ENCODE assay signal across 8 cellular contexts in the genomic region with DNA sequence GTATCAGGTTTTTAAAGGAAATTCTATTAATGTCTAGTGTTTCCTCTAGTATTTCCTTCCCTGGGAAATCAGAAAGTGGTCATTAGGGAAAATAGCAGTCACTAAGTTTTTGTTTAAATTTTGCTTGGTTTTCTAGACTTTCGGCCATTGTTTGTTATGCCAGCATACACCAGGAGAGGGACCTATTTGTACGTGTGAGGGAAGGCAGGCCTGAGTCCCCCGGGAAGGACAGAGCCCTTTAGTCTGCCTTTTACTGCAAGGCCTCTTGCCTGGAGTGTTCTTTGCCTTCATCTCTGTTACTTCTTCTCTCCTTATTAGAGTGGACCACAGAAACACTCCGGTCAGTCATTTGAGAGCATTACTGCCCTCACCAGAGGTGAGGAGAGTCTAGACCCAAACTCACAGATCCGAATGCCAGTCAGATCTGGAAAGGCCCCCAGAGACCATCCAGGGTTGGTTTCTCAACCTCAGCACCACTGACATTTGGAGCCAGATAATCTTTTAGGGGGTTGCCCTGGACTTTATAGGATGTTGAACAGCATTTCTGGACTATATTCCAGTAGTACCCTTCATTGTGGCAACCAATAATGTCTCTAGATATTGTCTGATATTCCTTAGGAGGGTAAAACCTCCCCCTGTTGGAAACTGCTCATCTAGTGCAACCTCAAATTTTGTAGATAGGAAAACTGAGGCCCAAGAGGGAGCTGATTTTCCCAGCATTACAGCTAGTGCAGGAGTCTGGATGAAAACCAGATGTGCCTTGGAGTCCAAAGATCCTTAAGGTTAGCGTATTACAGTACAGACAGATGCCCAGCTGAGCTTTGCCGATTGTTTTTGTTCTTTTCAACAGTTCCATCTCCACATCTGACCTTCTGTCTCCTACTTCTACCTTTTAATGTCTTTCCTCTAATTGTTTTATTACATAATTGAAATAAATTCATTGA.
DNase-seq lines count a peak whose midpoint lies in the region; ATAC-seq and TF ChIP-seq lines count a peak whose summit lies in the region.

No MANE protein-coding gene starts in this region.

- TF ChIP-seq EP300 in transverse colon (IDR thresholded peaks at IDR 0.05; ENCODE audit: low read depth), result no peak

- H3K27me3 Mint-ChIP-seq in activated naive CD4-positive, alpha-beta T cell treated with anti-CD3 and anti-CD28 coated beads, Interleukin-2, amount 50 U/mL, for 24 hours, result no peaks in the 10 kb centered on the region

- no peaks in the 10 kb centered on the region for H3K27me3 ChIP-seq in adipocyte (replicated peaks; ENCODE audit: control insufficient read depth, insufficient read depth, low read length)
- H3K27me3 ChIP-seq in transverse colon, result no peaks in the 10 kb centered on the region

- H3K4me3 Mint-ChIP-seq in activated naive CD4-positive, alpha-beta T cell treated with anti-CD3 and anti-CD28 coated beads, Interleukin-2, amount 50 U/mL, for 24 hours, result no peak overlapping the region

- TF ChIP-seq CTCF in transverse colon (IDR thresholded peaks at IDR 0.05), result peak; percentile 23 to 52 (median 32)

- H3K4me1 Mint-ChIP-seq in activated naive CD4-positive, alpha-beta T cell treated with anti-CD3 and anti-CD28 coated beads, Interleukin-2, amount 50 U/mL, for 24 hours, result peaks cover 4% of the 10 kb centered on the region

- peaks cover 11% of the 10 kb centered on the region for H3K4me1 ChIP-seq in adipocyte (ENCODE audit: control insufficient read depth, insufficient read depth, low read length)
- peaks cover 0 to 18% (median 0%) of the 10 kb centered on the region in 4 donors for H3K4me1 ChIP-seq in transverse colon

- peak overlapping the region; percentile 66 for H3K27ac Mint-ChIP-seq in activated naive CD4-positive, alpha-beta T cell treated with anti-CD3 and anti-CD28 coated beads, Interleukin-2, amount 50 U/mL, for 24 hours

- no peak for DNase-seq in activated naive CD4-positive, alpha-beta T cell treated with anti-CD3 and anti-CD28 coated beads, Interleukin-2, amount 50 U/mL, for 16 hours
- DNase-seq in adipocyte (ENCODE audit: low read depth), result peak; percentile 87
- DNase-seq in inferior parietal cortex (ENCODE audit: extremely low spot score), result peak; percentile 50
- DNase-seq in transverse colon, result no peak
- DNase-seq in NK-92 treated with Interleukin-12 subunit alpha and Interleukin-12 subunit beta, amount 100 ng/mL, for 24 hours (lab: John Stamatoyannopoulos, UW), result no peak
- no peak for DNase-seq in left colon

- H3K4me3 ChIP-seq in adipocyte (ENCODE audit: low read length) (no peak overlapping the region), transverse colon (no peak overlapping the region)

- WGBS in transverse colon (ENCODE audit: low coverage in 1 of 2), 2 donors, result 48 to 69% methylated on average over 2 to 7 of the region's 7 CpGs

- intact Hi-C loops in transverse colon (cut with DNase I; ENCODE audit: low total_unique reads) (loop anchor here (10.0 kb wide), 1 partner anchor 108 kb away; no protein-coding TSS in a partner anchor), left colon (cut with DNase I, micrococcal nuclease) (loop anchor here in 1 of 2 donors (10.0 kb wide), 1 partner anchor 108 kb away; no protein-coding TSS in a partner anchor)

- peaks cover 19% of the 10 kb centered on the region for H3K36me3 Mint-ChIP-seq in activated naive CD4-positive, alpha-beta T cell treated with anti-CD3 and anti-CD28 coated beads, Interleukin-2, amount 50 U/mL, for 24 hours

- in situ Hi-C loops in transverse colon (cut with MboI; ENCODE audit: low pct_ligation_motif_present in 1 of 4, low pct_unique_long_range_greater_than_20kb in 1 of 4, low sequenced_read_pairs in 3 of 4), result no loop called here

- H3K36me3 ChIP-seq in adipocyte (ENCODE audit: control insufficient read depth, insufficient read depth, low read length, severe bottlenecking) (no peaks in the 10 kb centered on the region), transverse colon (no peaks in the 10 kb centered on the region)

- ATAC-seq in GM21723 (IDR thresholded peaks at IDR 0.05; ENCODE audit: unreplicated experiment) (no peak), left colon (no peak)

- H3K9me3 ChIP-seq in adipocyte (ENCODE audit: control insufficient read depth, low read length), result no peaks in the 10 kb centered on the region
- no peaks in the 10 kb centered on the region for H3K9me3 ChIP-seq in transverse colon

- no peaks in the 10 kb centered on the region for H3K9me3 Mint-ChIP-seq in activated naive CD4-positive, alpha-beta T cell treated with anti-CD3 and anti-CD28 coated beads, Interleukin-2, amount 50 U/mL, for 24 hours

- TF ChIP-seq POLR2A in transverse colon (IDR thresholded peaks at IDR 0.05), result no peak

- H3K9ac ChIP-seq in adipocyte (ENCODE audit: low read length), result peak overlapping the region; percentile 43

- H3K27ac ChIP-seq in transverse colon, result peak overlapping the region; percentile 56 to 80 (median 72)

Comparison
In these comparisons a context has a peak if more than half of its experiments do, and no peak if none do; other contexts are left out.
1. DNase-seq: peak in adipocyte (single experiment) and inferior parietal cortex (single experiment); none in activated naive CD4-positive, alpha-beta T cell treated with anti-CD3 and anti-CD28 coated beads, Interleukin-2, amount 50 U/mL, for 16 hours (single experiment), transverse colon (single experiment), NK-92 treated with Interleukin-12 subunit alpha and Interleukin-12 subunit beta, amount 100 ng/mL, for 24 hours (single experiment) and left colon (0 of 2).